9 cellular contexts compared by ENCODE assay signal in genomic region chr9:103798620-103799019, GRCh38.
A peak's percentile ranks its signal among the peaks of the same experiment; 100 is the strongest.
DNase-seq lines count a peak whose midpoint lies in the region; ATAC-seq and TF ChIP-seq lines count a peak whose summit lies in the region.
"Had no signal": no experiment of that assay in that cellular context is flagged by ENCODE, and none has a peak within 500 bp of the region (broad histone marks: within the 10 kb centered on the region; RNA-seq: fewer than 3 reads in every experiment).

No MANE protein-coding gene starts in this region.

- H3K27me3 ChIP-seq in kidney epithelial cell (ENCODE audit: control insufficient read depth, insufficient read depth, low read length): no peaks in the 10 kb centered on the region
- H3K27me3 ChIP-seq in prostate gland (replicated peaks; ENCODE audit: insufficient read depth): no peaks in the 10 kb centered on the region
- H3K27me3 ChIP-seq: pancreas had no signal

- no peak for TF ChIP-seq CTCF in kidney epithelial cell (IDR thresholded peaks at IDR 0.05; ENCODE audit: insufficient read depth, low read length, poor library complexity, severe bottlenecking)
- TF ChIP-seq CTCF in prostate gland (IDR thresholded peaks at IDR 0.05): no peak

- H3K36me3 ChIP-seq in kidney epithelial cell (ENCODE audit: control insufficient read depth, insufficient read depth, low read length) (no peaks in the 10 kb centered on the region), prostate gland (no peaks in the 10 kb centered on the region)
- H3K36me3 ChIP-seq: pancreas had no signal

- 46% methylated on average over 1 of the region's 1 CpG for WGBS in prostate gland

- H3K27ac ChIP-seq in prostate gland: no peak overlapping the region
- H3K27ac ChIP-seq: pancreas had no signal

- intact Hi-C loops in prostate gland (cut with DNase I): no loop called here

- H3K9me3 ChIP-seq in prostate gland: no peaks in the 10 kb centered on the region
- H3K9me3 ChIP-seq: pancreas had no signal

- TF ChIP-seq POLR2A in prostate gland (IDR thresholded peaks at IDR 0.05): no peak

- H3K4me1 ChIP-seq in prostate gland (replicated peaks): no peaks in the 10 kb centered on the region
- H3K4me1 ChIP-seq: pancreas had no signal

- peak; percentile 89 for DNase-seq in A172 (ENCODE audit: low spot score)
- DNase-seq in NOMO-1 treated with DMSO at 0.1 percent for 48 hours (lab: John Stamatoyannopoulos, UW; ENCODE audit: unreplicated experiment): peak; percentile 86
- DNase-seq in kidney epithelial cell (ENCODE audit: low read depth): peak; percentile 80
- DNase-seq in NCI-H2227 (lab: John Stamatoyannopoulos, UW; ENCODE audit: unreplicated experiment): no peak
- DNase-seq in prostate gland (ENCODE audit: low spot score): no peak
- DNase-seq in effector CD4-positive, alpha-beta T cell: no peak
- DNase-seq: pancreas had no signal

- ATAC-seq in GM18870 (IDR thresholded peaks at IDR 0.05; ENCODE audit: unreplicated experiment) (peak; percentile 100), HG03039 (IDR thresholded peaks at IDR 0.05; ENCODE audit: unreplicated experiment) (peak; percentile 100)

- no peak overlapping the region for H3K4me3 ChIP-seq in kidney epithelial cell (ENCODE audit: low read depth, low read length)
- H3K4me3 ChIP-seq in prostate gland: no peak overlapping the region
- H3K4me3 ChIP-seq: pancreas had no signal

Comparison
In these comparisons a context has a peak if more than half of its experiments do, and no peak if none do; other contexts are left out.
1. DNase-seq: peak in A172 (single experiment), NOMO-1 treated with DMSO at 0.1 percent for 48 hours (single experiment) and kidney epithelial cell (single experiment); none in NCI-H2227 (single experiment), prostate gland (single experiment) and effector CD4-positive, alpha-beta T cell (single experiment).